16 cellular contexts compared by ENCODE assay signal in the genomic region with DNA sequence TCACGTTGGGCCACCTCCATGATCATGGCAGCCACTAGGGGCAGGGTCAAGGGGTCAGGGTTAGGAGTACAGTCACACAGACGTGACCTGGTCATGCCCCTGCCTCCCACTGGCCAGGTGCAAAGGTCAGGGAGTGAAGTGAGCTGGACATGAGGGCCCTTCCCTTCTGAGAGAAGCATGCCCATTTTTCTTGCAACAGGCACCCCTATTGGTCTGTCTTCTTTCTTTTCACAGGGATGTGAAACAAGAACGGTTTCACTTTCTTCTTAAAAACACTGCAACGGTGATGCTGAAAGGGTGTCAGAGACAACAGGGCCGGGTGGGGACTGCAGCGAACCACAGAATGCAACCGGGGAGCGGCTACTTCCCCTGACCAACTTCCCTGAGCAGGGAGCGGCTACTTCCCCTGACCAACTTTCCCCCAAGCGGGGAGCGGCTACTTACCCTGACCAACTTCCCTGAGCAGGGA. TPM values are rescaled to one million over a fixed set of nuclear protein-coding genes. Genes with fewer than 3 reads are reported as not detected.
A peak's percentile ranks its signal among the peaks of the same experiment; 100 is the strongest.
DNase-seq lines count a peak whose midpoint lies in the region; ATAC-seq and TF ChIP-seq lines count a peak whose summit lies in the region.
"Had no signal": no experiment of that assay in that cellular context is flagged by ENCODE, and none has a peak within 500 bp of the region (broad histone marks: within the 10 kb centered on the region; RNA-seq: fewer than 3 reads in every experiment).

No MANE protein-coding gene starts in this region.

- CTCF ChIA-PET in activated CD4-positive, alpha-beta T cell treated with anti-CD3 and anti-CD28 coated beads for 36 hours (lab: Charles Lee) = no interaction called here

- no peak overlapping the region for H3K27ac Mint-ChIP-seq in activated CD4-positive, alpha-beta T cell treated with anti-CD3 and anti-CD28 coated beads for 36 hours
- H3K27ac Mint-ChIP-seq: activated T-cell treated with anti-CD3 and anti-CD28 coated beads, Interleukin-2, amount 50 U/mL, for 72 hours; naive B cell had no signal

- H3K27ac ChIP-seq in body of pancreas = peak overlapping the region in 3 of 4 donors; percentile 12 to 59 (median 44)
- H3K27ac ChIP-seq in liver (ENCODE audit: low read depth in 1 of 2, low read length in 2 of 2) = peak overlapping the region; percentile 11 to 36
- peak overlapping the region; percentile 65 for H3K27ac ChIP-seq in subcutaneous abdominal adipose tissue (ENCODE audit: low read depth, low read length)
- H3K27ac ChIP-seq: brain microvascular endothelial cell, C4-2B had no signal

- no peak overlapping the region for H3K9ac ChIP-seq in liver (ENCODE audit: low read depth in 1 of 2, low read length in 2 of 2)
- peak overlapping the region in 1 of 5 donors; percentile 79 for H3K9ac ChIP-seq in subcutaneous abdominal adipose tissue (ENCODE audit: low read length in 5 of 5)

- no peaks in the 10 kb centered on the region for H3K27me3 ChIP-seq in body of pancreas
- no peaks in the 10 kb centered on the region for H3K27me3 ChIP-seq in liver (ENCODE audit: control insufficient read depth in 4 of 4, insufficient read depth in 4 of 4, low read length in 3 of 4)
- H3K27me3 ChIP-seq in subcutaneous abdominal adipose tissue (ENCODE audit: control insufficient read depth in 5 of 5, insufficient read depth in 4 of 5, low read length in 5 of 5) = no peaks in the 10 kb centered on the region
- H3K27me3 ChIP-seq: brain microvascular endothelial cell had no signal

- H3K9me3 Mint-ChIP-seq in activated CD4-positive, alpha-beta T cell treated with anti-CD3 and anti-CD28 coated beads for 36 hours (ENCODE audit: low read depth) = no peaks in the 10 kb centered on the region
- H3K9me3 Mint-ChIP-seq: activated T-cell treated with anti-CD3 and anti-CD28 coated beads, Interleukin-2, amount 50 U/mL, for 72 hours; naive B cell had no signal

- POLR2A ChIA-PET in activated CD4-positive, alpha-beta T cell treated with anti-CD3 and anti-CD28 coated beads for 36 hours (lab: Charles Lee) = no interaction called here

- no peak overlapping the region for H3K4me3 Mint-ChIP-seq in activated CD4-positive, alpha-beta T cell treated with anti-CD3 and anti-CD28 coated beads for 36 hours
- H3K4me3 Mint-ChIP-seq: activated T-cell treated with anti-CD3 and anti-CD28 coated beads, Interleukin-2, amount 50 U/mL, for 72 hours; naive B cell had no signal

- H3K4me1 ChIP-seq in body of pancreas = no peaks in the 10 kb centered on the region
- peaks cover 11 to 31% (median 21%) of the 10 kb centered on the region in 4 donors for H3K4me1 ChIP-seq in liver (ENCODE audit: control insufficient read depth in 4 of 4, insufficient read depth in 4 of 4, low read length in 3 of 4)
- peaks cover 0 to 46% (median 6%) of the 10 kb centered on the region in 5 donors for H3K4me1 ChIP-seq in subcutaneous abdominal adipose tissue (ENCODE audit: control insufficient read depth in 5 of 5, insufficient read depth in 5 of 5, low read length in 5 of 5)

- no peaks in the 10 kb centered on the region for H3K27me3 Mint-ChIP-seq in activated CD4-positive, alpha-beta T cell treated with anti-CD3 and anti-CD28 coated beads for 36 hours

- no peaks in the 10 kb centered on the region for H3K36me3 ChIP-seq in body of pancreas (replicated peaks in 1 of 2; ENCODE audit: insufficient read depth in 1 of 2, low read depth in 2 of 2)
- H3K36me3 ChIP-seq in liver (ENCODE audit: control insufficient read depth in 4 of 4, insufficient read depth in 3 of 4, low read depth in 1 of 4, low read length in 3 of 4) = peaks cover 0 to 4% (median 0%) of the 10 kb centered on the region in 4 donors
- H3K36me3 ChIP-seq in subcutaneous abdominal adipose tissue (ENCODE audit: control insufficient read depth in 5 of 5, insufficient read depth in 5 of 5, low read length in 5 of 5) = peaks cover 0 to 12% (median 0%) of the 10 kb centered on the region in 5 donors
- H3K36me3 ChIP-seq: brain microvascular endothelial cell had no signal

- DNase-seq in GM20000 (ENCODE audit: low spot score) = peak; percentile 51
- peak in 2 of 4 donors; percentile 6 to 8 for DNase-seq in body of pancreas
- DNase-seq in H4 (ENCODE audit: low spot score) = no peak
- no peak for DNase-seq in activated CD4-positive, alpha-beta T cell treated with anti-CD3 and anti-CD28 coated beads for 36 hours
- DNase-seq: activated CD4-positive, CD25-positive, alpha-beta regulatory T cell; activated T-cell treated with anti-CD3 and anti-CD28 coated beads, Interleukin-2, amount 50 U/mL, for 72 hours; brain microvascular endothelial cell; naive B cell; NCI-H146; NCI-H526 treated with DMSO at 0.1 percent for 48 hours had no signal

- no peak overlapping the region for H3K4me3 ChIP-seq in body of pancreas
- H3K4me3 ChIP-seq in liver (ENCODE audit: low read depth in 1 of 3, low read length in 3 of 3) = no peak overlapping the region
- H3K4me3 ChIP-seq in subcutaneous abdominal adipose tissue (ENCODE audit: low read depth in 1 of 5, low read length in 5 of 5) = peak overlapping the region in 2 of 5 donors; percentile 40 to 56

- WGBS in body of pancreas, 2 donors = 59 to 70% methylated on average over 3 to 10 of the region's 11 CpGs
- WGBS in liver = 52% methylated on average over 11 of the region's 11 CpGs

- H3K36me3 Mint-ChIP-seq in activated CD4-positive, alpha-beta T cell treated with anti-CD3 and anti-CD28 coated beads for 36 hours (ENCODE audit: low read depth) = no peaks in the 10 kb centered on the region
- H3K36me3 Mint-ChIP-seq: naive B cell had no signal

- ATAC-seq in body of pancreas (no peak), GM19452 (IDR thresholded peaks at IDR 0.05; ENCODE audit: unreplicated experiment) (no peak), GM19328 (IDR thresholded peaks at IDR 0.05; ENCODE audit: unreplicated experiment) (no peak)
- ATAC-seq in activated CD4-positive, alpha-beta T cell treated with anti-CD3 and anti-CD28 coated beads for 36 hours = no peak
- ATAC-seq: activated T-cell treated with anti-CD3 and anti-CD28 coated beads, Interleukin-2, amount 50 U/mL, for 72 hours had no signal

- H3K4me1 Mint-ChIP-seq in activated CD4-positive, alpha-beta T cell treated with anti-CD3 and anti-CD28 coated beads for 36 hours = no peaks in the 10 kb centered on the region

- TF ChIP-seq RAD21 in liver (IDR thresholded peaks at IDR 0.05) = peak; percentile 47 to 59

- no peak for TF ChIP-seq POLR2A in body of pancreas (IDR thresholded peaks at IDR 0.05)

- H3K9me3 ChIP-seq in body of pancreas (no peaks in the 10 kb centered on the region), liver (ENCODE audit: control insufficient read depth in 4 of 4, low read length in 3 of 4) (no peaks in the 10 kb centered on the region), subcutaneous abdominal adipose tissue (ENCODE audit: control insufficient read depth in 5 of 5, low read length in 5 of 5) (no peaks in the 10 kb centered on the region)

- intact Hi-C loops in body of pancreas (cut with DNase I) = no loop called here
- intact Hi-C loops in activated CD4-positive, alpha-beta T cell treated with anti-CD3 and anti-CD28 coated beads for 36 hours (cut with DNase I, micrococcal nuclease) = no loop called here

- TF ChIP-seq CTCF in GM20000 (IDR thresholded peaks at IDR 0.05; ENCODE audit: extremely low read depth, missing control alignments) = no peak
- no peak for TF ChIP-seq CTCF in body of pancreas (IDR thresholded peaks at IDR 0.05)
- TF ChIP-seq CTCF in liver (IDR thresholded peaks at IDR 0.05; ENCODE audit: low read depth, low read length, missing input control) = no peak

TF ChIP-seq in liver, 16 proteins besides CTCF, POLR2A, EP300 and RAD21 (continues in another document):
- TF ChIP-seq JUND (IDR thresholded peaks at IDR 0.05) (peak; percentile 71 to 75), SP1 (IDR thresholded peaks at IDR 0.05) (peak; percentile 93), FOXA1 (IDR thresholded peaks at IDR 0.05) (no peak), HNF4A (conservative IDR thresholded peaks at IDR 0.05) (peak; percentile 98 to 99), NR2F2 (IDR thresholded peaks at IDR 0.05) (peak; percentile 100), EGR1 (IDR thresholded peaks at IDR 0.05; ENCODE audit: low read depth in 2 of 2) (peak in 1 of 2 donors; percentile 53), HNF4G (IDR thresholded peaks at IDR 0.05) (peak; percentile 97), GABPA (IDR thresholded peaks at IDR 0.05 in 1 of 2, conservative IDR thresholded peaks at IDR 0.05 in 1 of 2) (peak in 1 of 2 donors; percentile 47), TAF1 (conservative IDR thresholded peaks at IDR 0.05) (no peak), RXRA (IDR thresholded peaks at IDR 0.05) (peak; percentile 100)
- TF ChIP-seq, protein P1, sequence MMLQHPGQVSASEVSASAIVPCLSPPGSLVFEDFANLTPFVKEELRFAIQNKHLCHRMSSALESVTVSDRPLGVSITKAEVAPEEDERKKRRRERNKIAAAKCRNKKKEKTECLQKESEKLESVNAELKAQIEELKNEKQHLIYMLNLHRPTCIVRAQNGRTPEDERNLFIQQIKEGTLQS (IDR thresholded peaks at IDR 0.05) = peak; percentile 69

RNA-seq across cellular contexts. Expression of gene DOC2B, which starts 52.1 kb away (rescaled TPM):
- total RNA-seq in body of pancreas (10 to 100 TPM; 20.0 to 22.4 TPM), liver (1 to 10 TPM in 1 of 2 donors, under 1 TPM in 1; 0.84 to 1.0 TPM)
- under 1 TPM; 0.08 to 0.38 TPM for polyA plus RNA-seq in liver
- total RNA-seq in H4 (2014; rRNA removed; shearing (Covaris generic)) = not detected in 2 replicates
- total RNA-seq in activated CD4-positive, alpha-beta T cell treated with anti-CD3 and anti-CD28 coated beads for 36 hours = under 1 TPM; 0.04 to 0.27 TPM
- total RNA-seq: G401 had no signal

Comparison
In these comparisons a context has a peak if more than half of its experiments do, and no peak if none do; other contexts are left out.
1. RNA of gene DOC2B, which starts 52.1 kb away (total RNA-seq): 20.0 to 22.4 TPM in body of pancreas; 0.84 to 1.0 TPM in liver, 0.04 to 0.27 TPM in activated CD4-positive, alpha-beta T cell treated with anti-CD3 and anti-CD28 coated beads for 36 hours and not detected in H4; every median in the first group is over 10 times any median in the second.
2. Peak in every context shown above with its lines, with median percentiles within 50 percentile points of each other: H3K27ac ChIP-seq.